ENCODE assay signal across 13 cellular contexts in genomic region chr20:2558581-2559301, GRCh38. TPM values are rescaled to one million over a fixed set of nuclear protein-coding genes. Genes with fewer than 3 reads are reported as not detected.
DNase-seq lines count a peak whose midpoint lies in the region; ATAC-seq, FAIRE-seq and TF ChIP-seq lines count a peak whose summit lies in the region.
"Had no signal": no experiment of that assay in that cellular context is flagged by ENCODE, and none has a peak within 500 bp of the region (broad histone marks: within the 10 kb centered on the region; RNA-seq: fewer than 3 reads in every experiment).

No MANE protein-coding gene starts in this region.

- TF ChIP-seq POLR2A in gastroesophageal sphincter (IDR thresholded peaks at IDR 0.05) = no peak

- no peak overlapping the region for H3K9ac ChIP-seq in colonic mucosa (ENCODE audit: low read depth in 2 of 2, low read length in 2 of 2)
- H3K9ac ChIP-seq in mesendoderm (ENCODE audit: low read length) = no peak overlapping the region

- no peak overlapping the region for H3K18ac ChIP-seq in mesendoderm (ENCODE audit: low read length)

- DNase-seq in heart right ventricle (no peak), left cardiac atrium (no peak), colonic mucosa (no peak), mesendoderm (no peak), urothelium cell line (ENCODE audit: low spot score) (peak; percentile 48), NCI-H1930 (lab: John Stamatoyannopoulos, UW) (no peak)
- DNase-seq: HFFc6, naive B cell had no signal

- peak overlapping the region; percentile 64 for H3K56ac ChIP-seq in mesendoderm (ENCODE audit: low read length)

- H3K4ac ChIP-seq in mesendoderm (ENCODE audit: low read depth, low read length) = no peak overlapping the region

- no peak overlapping the region for H2BK15ac ChIP-seq in mesendoderm (replicated peaks; ENCODE audit: low read depth)

- no peak overlapping the region for H4K8ac ChIP-seq in mesendoderm (ENCODE audit: low read depth, low read length)

- H3K4me3 ChIP-seq in heart right ventricle (peak overlapping the region in 8 of 10 donors; percentile 7 to 32 (median 30)), colonic mucosa (peak overlapping the region; percentile 13), mesendoderm (ENCODE audit: low read length) (no peak overlapping the region), gastroesophageal sphincter (peak overlapping the region in 1 of 2 donors; percentile 40)

- no peak overlapping the region for H3K23ac ChIP-seq in mesendoderm (ENCODE audit: low read length)

- H3K27me3 ChIP-seq in heart right ventricle (peaks cover 9 to 95% (median 79%) of the 10 kb centered on the region in 7 donors), colonic mucosa (peaks cover 14% of the 10 kb centered on the region), mesendoderm (ENCODE audit: insufficient read depth, low read length, poor library complexity) (peaks cover 26% of the 10 kb centered on the region), gastroesophageal sphincter (peaks cover 84% of the 10 kb centered on the region)

- TF ChIP-seq CTCF in heart right ventricle (IDR thresholded peaks at IDR 0.05) = no peak
- TF ChIP-seq CTCF in colonic mucosa (IDR thresholded peaks at IDR 0.05) = no peak
- no peak for TF ChIP-seq CTCF in gastroesophageal sphincter (IDR thresholded peaks at IDR 0.05)

- intact Hi-C loops in heart right ventricle (cut with DNase I) = no loop called here
- intact Hi-C loops in left cardiac atrium (cut with DNase I) = no loop called here
- intact Hi-C loops in colonic mucosa (cut with DNase I) = no loop called here

- no peaks in the 10 kb centered on the region for H3K9me3 ChIP-seq in heart right ventricle
- H3K9me3 ChIP-seq in colonic mucosa = no peaks in the 10 kb centered on the region
- no peaks in the 10 kb centered on the region for H3K9me3 ChIP-seq in gastroesophageal sphincter

- H3K27ac ChIP-seq in heart right ventricle = no peak overlapping the region
- no peak overlapping the region for H3K27ac ChIP-seq in colonic mucosa
- H3K27ac ChIP-seq in mesendoderm (ENCODE audit: low read depth, low read length) = no peak overlapping the region
- H3K27ac ChIP-seq in gastroesophageal sphincter = no peak overlapping the region

- no peaks in the 10 kb centered on the region for H3K79me2 ChIP-seq in mesendoderm (ENCODE audit: control insufficient read depth, insufficient read depth, low read length)

- no peak overlapping the region for H2BK5ac ChIP-seq in mesendoderm (ENCODE audit: low read length)

- peak overlapping the region; percentile 27 for H3K4me2 ChIP-seq in mesendoderm (ENCODE audit: low read length)

- no peak overlapping the region for H2AK5ac ChIP-seq in mesendoderm (ENCODE audit: low read length)

- 2 to 3% methylated on average over 54 of the region's 54 CpGs for WGBS in heart right ventricle, 2 donors
- WGBS in mesendoderm (ENCODE audit: extremely low coverage, insufficient coverage, low lambda C conversion rate) = no CpG with 5 or more reads among the region's 54 CpGs
- 0 to 3% methylated on average over 1 to 6 of the region's 54 CpGs for WGBS in gastroesophageal sphincter (ENCODE audit: low coverage in 1 of 2), 2 donors

- peaks cover 0 to 11% (median 8%) of the 10 kb centered on the region in 9 donors for H3K4me1 ChIP-seq in heart right ventricle
- H3K4me1 ChIP-seq in colonic mucosa = no peaks in the 10 kb centered on the region
- no peaks in the 10 kb centered on the region for H3K4me1 ChIP-seq in mesendoderm (ENCODE audit: control insufficient read depth, low read depth, low read length)
- H3K4me1 ChIP-seq in gastroesophageal sphincter = peaks cover 0 to 10% (median 7%) of the 10 kb centered on the region in 3 donors

- H2BK120ac ChIP-seq in mesendoderm (ENCODE audit: low read depth, low read length) = no peak overlapping the region

- ATAC-seq in heart right ventricle = peak in 1 of 8 donors; percentile 20
- ATAC-seq in left cardiac atrium = no peak
- no peak for ATAC-seq in gastroesophageal sphincter
- no peak for ATAC-seq in HG02678 (IDR thresholded peaks at IDR 0.05; ENCODE audit: unreplicated experiment)

- H3K36me3 ChIP-seq in heart right ventricle (no peaks in the 10 kb centered on the region), colonic mucosa (no peaks in the 10 kb centered on the region), mesendoderm (ENCODE audit: control insufficient read depth, insufficient read depth, low read length) (no peaks in the 10 kb centered on the region), gastroesophageal sphincter (no peaks in the 10 kb centered on the region)

- no peak for FAIRE-seq in urothelium cell line (lab: Jason Lieb, UNC)

- no peak for TF ChIP-seq EP300 in gastroesophageal sphincter (IDR thresholded peaks at IDR 0.05)

- no peaks in the 10 kb centered on the region for H3K79me1 ChIP-seq in mesendoderm (ENCODE audit: low read length)

- H4K5ac ChIP-seq in mesendoderm (ENCODE audit: low read length) = no peak overlapping the region

RNA-seq across cellular contexts. Expression of gene TMC2, which starts 22.4 kb away (rescaled TPM):
- total RNA-seq in heart right ventricle (under 1 TPM in 1 of 10 donors, not detected in 9; 0.20 TPM), left cardiac atrium (under 1 TPM in 1 of 2 donors, not detected in 1; 0.06 TPM), colonic mucosa (under 1 TPM in 1 of 2 donors, not detected in 1; 0.25 TPM), gastroesophageal sphincter (under 1 TPM in 2 of 4 donors, not detected in 2; 0.15 to 0.35 TPM)
- polyA plus RNA-seq in heart right ventricle = not detected
- polyA plus RNA-seq in mesendoderm (2013, experiment 1 of 2) = not detected
- polyA plus RNA-seq in mesendoderm (2013, experiment 2 of 2) = 0.01 TPM
- total RNA-seq: activated CD8-positive, alpha-beta memory T cell treated with anti-CD3 and anti-CD28 coated beads for 36 hours; HFFc6; LHCN-M2 had no signal
- polyA plus RNA-seq: CD14-positive monocyte had no signal

RNA-seq across cellular contexts. Expression of gene ZNF343, which starts 50.0 kb away (rescaled TPM):
- total RNA-seq in heart right ventricle (1 to 10 TPM; 3.6 to 7.1 (median 5.7) TPM), left cardiac atrium (1 to 10 TPM; 6.5 to 7.0 TPM), colonic mucosa (1 to 10 TPM; 6.5 to 8.5 TPM), gastroesophageal sphincter (10 to 100 TPM; 10.3 to 16.8 (median 12.5) TPM)
- polyA plus RNA-seq in heart right ventricle = 1 to 10 TPM; 3.2 to 4.5 TPM
- 1.4 TPM for polyA plus RNA-seq in mesendoderm (2013, experiment 1 of 2)
- 1.2 TPM for polyA plus RNA-seq in mesendoderm (2013, experiment 2 of 2)
